ENCODE assay signal across 18 cellular contexts in the genomic region with DNA sequence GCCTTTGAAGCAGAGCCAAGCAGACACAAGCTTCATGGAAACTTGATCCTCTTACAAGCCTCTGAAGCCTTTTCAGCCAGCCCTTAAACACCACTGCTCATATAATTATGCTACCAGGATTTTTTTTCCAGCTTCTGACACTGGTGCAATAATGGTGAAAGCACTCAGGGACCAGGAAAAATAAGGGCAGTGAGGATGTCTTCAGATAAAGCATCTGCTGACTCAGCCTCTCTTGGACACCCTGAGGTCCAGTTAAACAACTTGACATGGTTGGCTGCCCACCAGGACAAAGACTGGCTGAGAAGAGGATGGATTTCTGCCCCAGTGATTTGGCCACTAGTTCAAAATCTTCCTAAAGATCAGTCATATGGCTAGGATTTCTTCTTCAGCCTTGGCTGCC.
DNase-seq lines count a peak whose midpoint lies in the region; ATAC-seq and TF ChIP-seq lines count a peak whose summit lies in the region.
"Had no signal": no experiment of that assay in that cellular context is flagged by ENCODE, and none has a peak within 500 bp of the region (broad histone marks: within the 10 kb centered on the region; RNA-seq: fewer than 3 reads in every experiment).

No MANE protein-coding gene starts in this region.

- no peak overlapping the region for H3K9ac ChIP-seq in neural progenitor cell
- H3K9ac ChIP-seq: BLaER1 treated with 17β-estradiol and CSF1 and Interleukin-3, amounts not matched to agents 10 nM and 100 nM had no signal

- no peaks in the 10 kb centered on the region for H3K9me3 Mint-ChIP-seq in neural progenitor cell

- no peaks in the 10 kb centered on the region for H3K9me3 ChIP-seq in WERI-Rb-1 (ENCODE audit: severe bottlenecking)
- H3K9me3 ChIP-seq in neural progenitor cell (ENCODE audit: low read depth): no peaks in the 10 kb centered on the region
- H3K9me3 ChIP-seq: BLaER1 treated with 17β-estradiol and CSF1 and Interleukin-3, amounts not matched to agents 10 nM and 100 nM had no signal

- peaks cover 8% of the 10 kb centered on the region for H3K27me3 Mint-ChIP-seq in neural progenitor cell (ENCODE audit: insufficient read depth, low read depth)
- H3K27me3 Mint-ChIP-seq: CD8-positive, alpha-beta memory T cell had no signal

- no peaks in the 10 kb centered on the region for H3K27me3 ChIP-seq in WERI-Rb-1 (ENCODE audit: insufficient read depth, low read depth, severe bottlenecking)
- no peaks in the 10 kb centered on the region for H3K27me3 ChIP-seq in neural progenitor cell
- H3K27me3 ChIP-seq: BLaER1 treated with 17β-estradiol and CSF1 and Interleukin-3, amounts not matched to agents 10 nM and 100 nM had no signal

- intact Hi-C loops in sciatic nerve (cut with DNase I): no loop called here

- H3K4me2 ChIP-seq in neural progenitor cell: peak overlapping the region; percentile 42
- H3K4me2 ChIP-seq: BLaER1 treated with 17β-estradiol and CSF1 and Interleukin-3, amounts not matched to agents 10 nM and 100 nM had no signal

- peak overlapping the region; percentile 3; the same call in 1 of the 2 replicates for H3K27ac ChIP-seq in WERI-Rb-1
- H3K27ac ChIP-seq in neural progenitor cell: no peak overlapping the region
- H3K27ac ChIP-seq: BLaER1 treated with 17β-estradiol and CSF1 and Interleukin-3, amounts not matched to agents 10 nM and 100 nM; SK-N-MC had no signal

- no peak overlapping the region for H2AFZ ChIP-seq in neural progenitor cell (replicated peaks)

- peaks cover 19% of the 10 kb centered on the region for H3K4me1 Mint-ChIP-seq in neural progenitor cell
- H3K4me1 Mint-ChIP-seq: CD8-positive, alpha-beta memory T cell had no signal

- H3K36me3 ChIP-seq in WERI-Rb-1 (no peaks in the 10 kb centered on the region), neural progenitor cell (no peaks in the 10 kb centered on the region)
- H3K36me3 ChIP-seq: BLaER1 treated with 17β-estradiol and CSF1 and Interleukin-3, amounts not matched to agents 10 nM and 100 nM had no signal

- TF ChIP-seq CTCF in WERI-Rb-1 (IDR thresholded peaks at IDR 0.05; ENCODE audit: low read depth, low read length) (no peak), neural progenitor cell (IDR thresholded peaks at IDR 0.05) (no peak)

- peaks cover 5% of the 10 kb centered on the region for H4K20me1 ChIP-seq in neural progenitor cell (ENCODE audit: low read depth)
- H4K20me1 ChIP-seq: BLaER1 treated with 17β-estradiol and CSF1 and Interleukin-3, amounts not matched to agents 10 nM and 100 nM had no signal

- H3K79me2 ChIP-seq in neural progenitor cell (ENCODE audit: low read depth): no peaks in the 10 kb centered on the region

- peaks cover 12% of the 10 kb centered on the region for H3K4me1 ChIP-seq in neural progenitor cell
- H3K4me1 ChIP-seq: BLaER1 treated with 17β-estradiol and CSF1 and Interleukin-3, amounts not matched to agents 10 nM and 100 nM had no signal

- H3F3A ChIP-seq in neural progenitor cell (ENCODE audit: low read depth): no peaks in the 10 kb centered on the region

- DNase-seq in NCI-H2171 treated with DMSO at 0.1 percent for 48 hours (lab: John Stamatoyannopoulos, UW) (peak; percentile 41), NCI-H2171 (lab: John Stamatoyannopoulos, UW) (no peak), NCI-H1092 (lab: John Stamatoyannopoulos, UW) (peak; percentile 4), WERI-Rb-1 (peak; percentile 52), neural progenitor cell (ENCODE audit: low spot score) (peak; percentile 30), sciatic nerve (ENCODE audit: low spot score) (no peak)
- no peak for DNase-seq in stimulated activated CD4-positive, alpha-beta T cell treated with anti-CD3 and anti-CD28 coated beads, Interleukin-2, amount 100 ng/mL, for 48 hours
- DNase-seq: CD8-positive, alpha-beta memory T cell; HFFc6; Karpas-422; MM.1S; NCI-H2029 treated with DMSO at 0.1 percent for 48 hours; NCI-H748 treated with DMSO at 0.1 percent for 48 hours; Right ventricle myocardium superior had no signal

- H3K36me3 Mint-ChIP-seq in neural progenitor cell: no peaks in the 10 kb centered on the region
- H3K36me3 Mint-ChIP-seq: CD8-positive, alpha-beta memory T cell had no signal

- no peak overlapping the region for H3K27ac Mint-ChIP-seq in neural progenitor cell
- H3K27ac Mint-ChIP-seq: CD8-positive, alpha-beta memory T cell; HFFc6 had no signal

- H3K4me3 Mint-ChIP-seq in neural progenitor cell: no peak overlapping the region
- H3K4me3 Mint-ChIP-seq: CD8-positive, alpha-beta memory T cell; HFFc6 had no signal

- ATAC-seq in sciatic nerve (no peak), HG02610 (IDR thresholded peaks at IDR 0.05; ENCODE audit: unreplicated experiment) (no peak)
- ATAC-seq: Panc1 had no signal

- H3K4me3 ChIP-seq in WERI-Rb-1 (ENCODE audit: low read depth, low read length) (no peak overlapping the region), neural progenitor cell (no peak overlapping the region)
- H3K4me3 ChIP-seq: BLaER1 treated with 17β-estradiol and CSF1 and Interleukin-3, amounts not matched to agents 10 nM and 100 nM; SK-N-MC had no signal

Comparison
In these comparisons a context has a peak if more than half of its experiments do, and no peak if none do; other contexts are left out.
1. DNase-seq: peak in NCI-H2171 treated with DMSO at 0.1 percent for 48 hours (single experiment), NCI-H1092 (single experiment), WERI-Rb-1 (single experiment) and neural progenitor cell (single experiment); none in NCI-H2171 (single experiment), stimulated activated CD4-positive, alpha-beta T cell treated with anti-CD3 and anti-CD28 coated beads, Interleukin-2, amount 100 ng/mL, for 48 hours (0 of 2) and sciatic nerve (single experiment).